Comparison of ENCODE assay signal across 1 cellular context in the genomic region with DNA sequence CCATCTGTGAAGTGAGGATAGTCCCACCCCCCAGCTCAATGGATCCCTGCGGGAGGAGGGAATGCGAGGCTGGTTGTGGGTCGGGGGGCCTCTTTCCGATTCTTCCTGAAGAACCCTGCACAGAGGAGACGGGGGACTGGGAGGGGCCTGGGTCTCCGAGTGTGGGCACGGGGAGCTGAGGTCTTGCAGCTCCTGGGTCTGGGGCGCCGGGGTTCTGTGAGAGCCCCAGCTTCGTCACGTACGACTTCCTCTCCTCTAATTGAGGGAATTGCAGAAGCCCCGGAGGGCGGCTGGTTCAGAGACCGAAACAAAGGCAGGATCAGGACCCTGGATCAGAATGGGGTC.
TF ChIP-seq lines count a peak whose summit lies in the region.

No MANE protein-coding gene starts in this region.

TF ChIP-seq in K562, 482 proteins besides CTCF, POLR2A, EP300 and RAD21 (continued from another document):
- TF ChIP-seq CEBPB (tag; IDR thresholded peaks at IDR 0.05), result no peak
- TF ChIP-seq CBFA2T3 (IDR thresholded peaks at IDR 0.05), result no peak
